ENCODE assay signal across 8 cellular contexts in genomic region chr6:90403489-90404381, GRCh38.
DNase-seq lines count a peak whose midpoint lies in the region; ATAC-seq, FAIRE-seq and TF ChIP-seq lines count a peak whose summit lies in the region.

No MANE protein-coding gene starts in this region.

- peaks cover 77% of the 10 kb centered on the region for H3K4me1 Mint-ChIP-seq in activated T-helper 2 cell treated with anti-CD3 and anti-CD28 coated beads, Interferon-gamma antibody, Interleukin-2, Interleukin-4, amounts not matched to agents 10 μg/mL and 5 μg/mL and 100 μg/mL, durations not matched to agents 14 hours and 24 hours and 36 hours (ENCODE audit: low read depth)

- TF ChIP-seq EP300 in tibial nerve (IDR thresholded peaks at IDR 0.05), result no peak

- H3K36me3 ChIP-seq in right atrium auricular region (no peaks in the 10 kb centered on the region), tibial nerve (no peaks in the 10 kb centered on the region)

- H3K9me3 Mint-ChIP-seq in activated T-helper 2 cell treated with anti-CD3 and anti-CD28 coated beads, Interferon-gamma antibody, Interleukin-2, Interleukin-4, amounts not matched to agents 10 μg/mL and 5 μg/mL and 100 μg/mL, durations not matched to agents 14 hours and 24 hours and 36 hours, result no peaks in the 10 kb centered on the region

- TF ChIP-seq POLR2A in tibial nerve (IDR thresholded peaks at IDR 0.05), result no peak

- no peaks in the 10 kb centered on the region for H3K27me3 ChIP-seq in right atrium auricular region
- no peaks in the 10 kb centered on the region for H3K27me3 ChIP-seq in tibial nerve

- no peak overlapping the region for H3K4me3 ChIP-seq in right atrium auricular region
- H3K4me3 ChIP-seq in tibial nerve, result no peak overlapping the region

- no peak for FAIRE-seq in urothelium cell line (lab: Jason Lieb, UNC)

- no peak overlapping the region for H3K27ac ChIP-seq in right atrium auricular region
- H3K27ac ChIP-seq in tibial nerve, result no peak overlapping the region

- no peaks in the 10 kb centered on the region for H3K27me3 Mint-ChIP-seq in activated T-helper 2 cell treated with anti-CD3 and anti-CD28 coated beads, Interferon-gamma antibody, Interleukin-2, Interleukin-4, amounts not matched to agents 10 μg/mL and 5 μg/mL and 100 μg/mL, durations not matched to agents 14 hours and 24 hours and 36 hours (ENCODE audit: low read depth)

- ATAC-seq in Right ventricle myocardium inferior, result peak; percentile 82

- peak overlapping the region; percentile 49 for H3K4me3 Mint-ChIP-seq in activated T-helper 2 cell treated with anti-CD3 and anti-CD28 coated beads, Interferon-gamma antibody, Interleukin-2, Interleukin-4, amounts not matched to agents 10 μg/mL and 5 μg/mL and 100 μg/mL, durations not matched to agents 14 hours and 24 hours and 36 hours (ENCODE audit: low read depth)

- peak overlapping the region; percentile 87 for H3K27ac Mint-ChIP-seq in activated T-helper 2 cell treated with anti-CD3 and anti-CD28 coated beads, Interferon-gamma antibody, Interleukin-2, Interleukin-4, amounts not matched to agents 10 μg/mL and 5 μg/mL and 100 μg/mL, durations not matched to agents 14 hours and 24 hours and 36 hours

- H3K9me3 ChIP-seq in right atrium auricular region (no peaks in the 10 kb centered on the region), tibial nerve (no peaks in the 10 kb centered on the region)

- TF ChIP-seq CTCF in right atrium auricular region (IDR thresholded peaks at IDR 0.05), result peak in 1 of 2 donors; percentile 9
- no peak for TF ChIP-seq CTCF in tibial nerve (IDR thresholded peaks at IDR 0.05)

- in situ Hi-C loops in G401 (cut with HindIII; ENCODE audit: low sequenced_read_pairs), result no loop called here

- H3K4me1 ChIP-seq in right atrium auricular region, result peaks cover 0 to 11% of the 10 kb centered on the region in 2 donors
- no peaks in the 10 kb centered on the region for H3K4me1 ChIP-seq in tibial nerve

- DNase-seq in Right ventricle myocardium inferior (ENCODE audit: missing footprints), result peak; percentile 76
- DNase-seq in right atrium auricular region (ENCODE audit: low spot score), result no peak
- no peak for DNase-seq in activated T-helper 2 cell treated with anti-CD3 and anti-CD28 coated beads, Interferon-gamma antibody, Interleukin-2, Interleukin-4, amounts not matched to agents 10 μg/mL and 5 μg/mL and 100 μg/mL, durations not matched to agents 14 hours and 24 hours and 36 hours (ENCODE audit: low spot score)
- peak; percentile 59 for DNase-seq in iPS-NIHi7 (ENCODE audit: extremely low spot score)
- DNase-seq in urothelium cell line (ENCODE audit: low spot score), result peak; percentile 46
- no peak for DNase-seq in G401 (ENCODE audit: low spot score)
- DNase-seq in DMS114 treated with DMSO at 0.1 percent for 48 hours (lab: John Stamatoyannopoulos, UW; ENCODE audit: unreplicated experiment), result no peak
- no peak for DNase-seq in tibial nerve (ENCODE audit: low spot score in 2 of 2)

- H3K36me3 Mint-ChIP-seq in activated T-helper 2 cell treated with anti-CD3 and anti-CD28 coated beads, Interferon-gamma antibody, Interleukin-2, Interleukin-4, amounts not matched to agents 10 μg/mL and 5 μg/mL and 100 μg/mL, durations not matched to agents 14 hours and 24 hours and 36 hours (ENCODE audit: low read depth), result peaks cover 7% of the 10 kb centered on the region

- WGBS in tibial nerve, 2 donors, result 46 to 52% methylated on average over 18 of the region's 18 CpGs

- intact Hi-C loops in Right ventricle myocardium inferior (cut with DNase I), result no loop called here
- intact Hi-C loops in activated T-helper 2 cell treated with anti-CD3 and anti-CD28 coated beads, Interferon-gamma antibody, Interleukin-2, Interleukin-4, amounts not matched to agents 10 μg/mL and 5 μg/mL and 100 μg/mL, durations not matched to agents 14 hours and 24 hours and 36 hours (cut with micrococcal nuclease), result no loop called here

Comparison
In these comparisons a context has a peak if more than half of its experiments do, and no peak if none do; other contexts are left out.
1. DNase-seq: peak in Right ventricle myocardium inferior (single experiment), iPS-NIHi7 (single experiment) and urothelium cell line (single experiment); none in right atrium auricular region (single experiment), activated T-helper 2 cell treated with anti-CD3 and anti-CD28 coated beads, Interferon-gamma antibody, Interleukin-2, Interleukin-4, amounts not matched to agents 10 μg/mL and 5 μg/mL and 100 μg/mL, durations not matched to agents 14 hours and 24 hours and 36 hours (single experiment), G401 (single experiment), DMS114 treated with DMSO at 0.1 percent for 48 hours (single experiment) and tibial nerve (0 of 2).